ENCODE assay signal across 1 cellular context in genomic region chr17:81871387-81872120, GRCh38.
TF ChIP-seq lines count a peak whose summit lies in the region.

No MANE protein-coding gene starts in this region.

TF ChIP-seq in K562, 482 proteins besides CTCF, POLR2A, EP300 and RAD21 (continued from another document and continues in another):
- TF ChIP-seq ELK3 (CRISPR knock-in tag; IDR thresholded peaks at IDR 0.05) (no peak), ZNF764 (CRISPR knock-in tag; IDR thresholded peaks at IDR 0.05; ENCODE audit: low read depth) (no peak), ZNF134 (CRISPR knock-in tag; conservative IDR thresholded peaks at IDR 0.05) (no peak), E2F6 (IDR thresholded peaks at IDR 0.05; ENCODE audit: borderline replicate concordance in 1 of 2, extremely low read depth in 1 of 2, insufficient read depth in 1 of 2, insufficient read length in 1 of 2, low read depth in 1 of 2, low read length in 1 of 2, poor library complexity in 1 of 2, severe bottlenecking in 1 of 2) (peak; percentile 98), SRSF1 (IDR thresholded peaks at IDR 0.05; ENCODE audit: low read depth, low read length) (no peak), RUNX1 (IDR thresholded peaks at IDR 0.05; ENCODE audit: low read depth) (no peak), ZKSCAN3 (CRISPR knock-in tag; IDR thresholded peaks at IDR 0.05) (no peak), FOSL1 (tag; conservative IDR thresholded peaks at IDR 0.05) (peak; percentile 64), TGIF2 (CRISPR knock-in tag; IDR thresholded peaks at IDR 0.05) (peak; percentile 59; the same call in 1 of the 2 replicates), RBM25 (IDR thresholded peaks at IDR 0.05; ENCODE audit: low read depth, low read length, severe bottlenecking) (no peak), NFATC3 (IDR thresholded peaks at IDR 0.05) (no peak), ZNF75A (CRISPR knock-in tag; IDR thresholded peaks at IDR 0.05) (no peak), ZNF76 (CRISPR knock-in tag; IDR thresholded peaks at IDR 0.05; ENCODE audit: borderline replicate concordance) (0 out of 2 replicates have a peak, but pooled peaks have one; percentile 71), TBL1XR1 (IDR thresholded peaks at IDR 0.05; ENCODE audit: low read length in 2 of 2) (peak in 1 of 2 experiments; percentile 66; a peak in 1 of 4 replicates), BCLAF1 (IDR thresholded peaks at IDR 0.05; ENCODE audit: borderline replicate concordance in 1 of 2, control insufficient read depth in 1 of 2, low read depth in 2 of 2, low read length in 1 of 2) (no peak), ARID4B (CRISPR knock-in tag; IDR thresholded peaks at IDR 0.05) (peak; percentile 92), U2AF1 (optimal IDR thresholded peaks at IDR 0.05; ENCODE audit: low read depth, low read length) (peak; percentile 72), ZNF583 (CRISPR knock-in tag; IDR thresholded peaks at IDR 0.05) (peak; percentile 85), ZSCAN32 (CRISPR knock-in tag; IDR thresholded peaks at IDR 0.05) (no peak), ZNF655 (CRISPR knock-in tag; IDR thresholded peaks at IDR 0.05) (no peak), MTA2 (IDR thresholded peaks at IDR 0.05; ENCODE audit: low read depth) (0 out of 2 replicates have a peak, but pooled peaks have one; percentile 18), NFE2 (IDR thresholded peaks at IDR 0.05; ENCODE audit: low read depth) (no peak), ZEB2 (IDR thresholded peaks at IDR 0.05) (peak; percentile 22; the same call in 1 of the 2 replicates), SLC30A9 (CRISPR knock-in tag; IDR thresholded peaks at IDR 0.05) (no peak), PTBP1 (IDR thresholded peaks at IDR 0.05; ENCODE audit: low read depth, low read length) (no peak), ZNF449 (CRISPR knock-in tag; IDR thresholded peaks at IDR 0.05) (no peak), MED1 (CRISPR knock-in tag; IDR thresholded peaks at IDR 0.05; ENCODE audit: borderline replicate concordance) (no peak; the same call in 1 of the 2 replicates), HMBOX1 (IDR thresholded peaks at IDR 0.05) (no peak)
- TF ChIP-seq, protein P1, sequence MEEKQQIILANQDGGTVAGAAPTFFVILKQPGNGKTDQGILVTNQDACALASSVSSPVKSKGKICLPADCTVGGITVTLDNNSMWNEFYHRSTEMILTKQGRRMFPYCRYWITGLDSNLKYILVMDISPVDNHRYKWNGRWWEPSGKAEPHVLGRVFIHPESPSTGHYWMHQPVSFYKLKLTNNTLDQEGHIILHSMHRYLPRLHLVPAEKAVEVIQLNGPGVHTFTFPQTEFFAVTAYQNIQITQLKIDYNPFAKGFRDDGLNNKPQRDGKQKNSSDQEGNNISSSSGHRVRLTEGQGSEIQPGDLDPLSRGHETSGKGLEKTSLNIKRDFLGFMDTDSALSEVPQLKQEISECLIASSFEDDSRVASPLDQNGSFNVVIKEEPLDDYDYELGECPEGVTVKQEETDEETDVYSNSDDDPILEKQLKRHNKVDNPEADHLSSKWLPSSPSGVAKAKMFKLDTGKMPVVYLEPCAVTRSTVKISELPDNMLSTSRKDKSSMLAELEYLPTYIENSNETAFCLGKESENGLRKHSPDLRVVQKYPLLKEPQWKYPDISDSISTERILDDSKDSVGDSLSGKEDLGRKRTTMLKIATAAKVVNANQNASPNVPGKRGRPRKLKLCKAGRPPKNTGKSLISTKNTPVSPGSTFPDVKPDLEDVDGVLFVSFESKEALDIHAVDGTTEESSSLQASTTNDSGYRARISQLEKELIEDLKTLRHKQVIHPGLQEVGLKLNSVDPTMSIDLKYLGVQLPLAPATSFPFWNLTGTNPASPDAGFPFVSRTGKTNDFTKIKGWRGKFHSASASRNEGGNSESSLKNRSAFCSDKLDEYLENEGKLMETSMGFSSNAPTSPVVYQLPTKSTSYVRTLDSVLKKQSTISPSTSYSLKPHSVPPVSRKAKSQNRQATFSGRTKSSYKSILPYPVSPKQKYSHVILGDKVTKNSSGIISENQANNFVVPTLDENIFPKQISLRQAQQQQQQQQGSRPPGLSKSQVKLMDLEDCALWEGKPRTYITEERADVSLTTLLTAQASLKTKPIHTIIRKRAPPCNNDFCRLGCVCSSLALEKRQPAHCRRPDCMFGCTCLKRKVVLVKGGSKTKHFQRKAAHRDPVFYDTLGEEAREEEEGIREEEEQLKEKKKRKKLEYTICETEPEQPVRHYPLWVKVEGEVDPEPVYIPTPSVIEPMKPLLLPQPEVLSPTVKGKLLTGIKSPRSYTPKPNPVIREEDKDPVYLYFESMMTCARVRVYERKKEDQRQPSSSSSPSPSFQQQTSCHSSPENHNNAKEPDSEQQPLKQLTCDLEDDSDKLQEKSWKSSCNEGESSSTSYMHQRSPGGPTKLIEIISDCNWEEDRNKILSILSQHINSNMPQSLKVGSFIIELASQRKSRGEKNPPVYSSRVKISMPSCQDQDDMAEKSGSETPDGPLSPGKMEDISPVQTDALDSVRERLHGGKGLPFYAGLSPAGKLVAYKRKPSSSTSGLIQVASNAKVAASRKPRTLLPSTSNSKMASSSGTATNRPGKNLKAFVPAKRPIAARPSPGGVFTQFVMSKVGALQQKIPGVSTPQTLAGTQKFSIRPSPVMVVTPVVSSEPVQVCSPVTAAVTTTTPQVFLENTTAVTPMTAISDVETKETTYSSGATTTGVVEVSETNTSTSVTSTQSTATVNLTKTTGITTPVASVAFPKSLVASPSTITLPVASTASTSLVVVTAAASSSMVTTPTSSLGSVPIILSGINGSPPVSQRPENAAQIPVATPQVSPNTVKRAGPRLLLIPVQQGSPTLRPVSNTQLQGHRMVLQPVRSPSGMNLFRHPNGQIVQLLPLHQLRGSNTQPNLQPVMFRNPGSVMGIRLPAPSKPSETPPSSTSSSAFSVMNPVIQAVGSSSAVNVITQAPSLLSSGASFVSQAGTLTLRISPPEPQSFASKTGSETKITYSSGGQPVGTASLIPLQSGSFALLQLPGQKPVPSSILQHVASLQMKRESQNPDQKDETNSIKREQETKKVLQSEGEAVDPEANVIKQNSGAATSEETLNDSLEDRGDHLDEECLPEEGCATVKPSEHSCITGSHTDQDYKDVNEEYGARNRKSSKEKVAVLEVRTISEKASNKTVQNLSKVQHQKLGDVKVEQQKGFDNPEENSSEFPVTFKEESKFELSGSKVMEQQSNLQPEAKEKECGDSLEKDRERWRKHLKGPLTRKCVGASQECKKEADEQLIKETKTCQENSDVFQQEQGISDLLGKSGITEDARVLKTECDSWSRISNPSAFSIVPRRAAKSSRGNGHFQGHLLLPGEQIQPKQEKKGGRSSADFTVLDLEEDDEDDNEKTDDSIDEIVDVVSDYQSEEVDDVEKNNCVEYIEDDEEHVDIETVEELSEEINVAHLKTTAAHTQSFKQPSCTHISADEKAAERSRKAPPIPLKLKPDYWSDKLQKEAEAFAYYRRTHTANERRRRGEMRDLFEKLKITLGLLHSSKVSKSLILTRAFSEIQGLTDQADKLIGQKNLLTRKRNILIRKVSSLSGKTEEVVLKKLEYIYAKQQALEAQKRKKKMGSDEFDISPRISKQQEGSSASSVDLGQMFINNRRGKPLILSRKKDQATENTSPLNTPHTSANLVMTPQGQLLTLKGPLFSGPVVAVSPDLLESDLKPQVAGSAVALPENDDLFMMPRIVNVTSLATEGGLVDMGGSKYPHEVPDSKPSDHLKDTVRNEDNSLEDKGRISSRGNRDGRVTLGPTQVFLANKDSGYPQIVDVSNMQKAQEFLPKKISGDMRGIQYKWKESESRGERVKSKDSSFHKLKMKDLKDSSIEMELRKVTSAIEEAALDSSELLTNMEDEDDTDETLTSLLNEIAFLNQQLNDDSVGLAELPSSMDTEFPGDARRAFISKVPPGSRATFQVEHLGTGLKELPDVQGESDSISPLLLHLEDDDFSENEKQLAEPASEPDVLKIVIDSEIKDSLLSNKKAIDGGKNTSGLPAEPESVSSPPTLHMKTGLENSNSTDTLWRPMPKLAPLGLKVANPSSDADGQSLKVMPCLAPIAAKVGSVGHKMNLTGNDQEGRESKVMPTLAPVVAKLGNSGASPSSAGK (IDR thresholded peaks at IDR 0.05) = peak; percentile 93
